In the genomic region with DNA sequence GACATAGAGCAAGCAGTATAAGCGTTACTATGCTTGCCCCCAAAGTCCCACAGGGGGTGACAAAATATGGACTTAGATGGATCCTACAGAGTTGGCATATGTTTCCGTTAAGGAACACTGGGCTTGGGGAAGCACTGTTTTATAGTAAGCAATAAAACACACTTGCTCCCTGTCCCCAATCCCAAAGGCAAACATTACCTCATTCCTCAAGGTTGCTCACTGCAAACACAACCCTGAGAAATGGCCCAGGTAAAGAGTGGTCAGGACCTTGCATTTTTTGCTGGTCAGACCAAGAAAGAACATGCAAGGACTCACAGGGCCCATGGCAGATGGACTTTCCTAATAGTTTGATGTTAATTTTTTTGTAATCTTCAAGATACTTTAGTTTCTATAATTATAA, we compare ENCODE assay signal across 20 cellular contexts. TPM values are rescaled to one million over a fixed set of nuclear protein-coding genes. Genes with fewer than 3 reads are reported as not detected.
DNase-seq lines count a peak whose midpoint lies in the region; ATAC-seq, FAIRE-seq and TF ChIP-seq lines count a peak whose summit lies in the region.
"Had no signal": no experiment of that assay in that cellular context is flagged by ENCODE, and none has a peak within 500 bp of the region (broad histone marks: within the 10 kb centered on the region; RNA-seq: fewer than 3 reads in every experiment).

No MANE protein-coding gene starts in this region.

- H3K27ac ChIP-seq in pancreas (peak overlapping the region; percentile 51 to 75 (median 62)), MM.1S (ENCODE audit: low read length) (no peak overlapping the region)
- H3K27ac ChIP-seq: HL-60, PC-9, SJSA1 had no signal

- H3K79me2 ChIP-seq in MM.1S (ENCODE audit: low read length) = no peaks in the 10 kb centered on the region

- FAIRE-seq in pancreas (lab: Jason Lieb, UNC) = no peak
- FAIRE-seq: D721Med, HTR-8/SVneo had no signal

- H4K20me1 ChIP-seq in MM.1S (ENCODE audit: insufficient read depth, low read length) = no peaks in the 10 kb centered on the region

- no peak overlapping the region for H3K4me2 ChIP-seq in MM.1S (ENCODE audit: low read depth, low read length)
- H3K4me2 ChIP-seq: PC-9 had no signal

- H3K27me3 ChIP-seq in pancreas (no peaks in the 10 kb centered on the region), MM.1S (replicated peaks; ENCODE audit: insufficient read depth, low read length) (no peaks in the 10 kb centered on the region)
- H3K27me3 ChIP-seq: SJSA1 had no signal

- ATAC-seq in left colon (peak; percentile 96), pancreas (peak; percentile 95 to 96 (median 96))

- no peak overlapping the region for H3K9ac ChIP-seq in MM.1S (ENCODE audit: low read length)

- DNase-seq in HT-29 (ENCODE audit: low spot score) (peak; percentile 38), LNCaP clone FGC (ENCODE audit: low read depth) (peak; percentile 87), left colon (no peak), pancreas (peak in 3 of 6 donors; percentile 49 to 69 (median 57)), MM.1S (no peak), NCI-H1105 treated with DMSO at 0.1 percent for 48 hours (lab: John Stamatoyannopoulos, UW) (no peak), T-helper 1 cell (no peak)
- DNase-seq: ACHN; CD8-positive, alpha-beta memory T cell; GDM1; MV-4-11; NCI-H1417 treated with DMSO at 0.1 percent for 48 hours; NCI-H187 treated with DMSO at 0.1 percent for 48 hours; NCI-H2227 treated with DMSO at 0.1 percent for 48 hours; PC-9 had no signal

- H3K4me3 ChIP-seq in LNCaP clone FGC (ENCODE audit: low read depth, low read length) (no peak overlapping the region), pancreas (no peak overlapping the region), MM.1S (ENCODE audit: low read length) (no peak overlapping the region)
- H3K4me3 ChIP-seq: HAP-1, PC-9, SJSA1 had no signal

- H2AFZ ChIP-seq in MM.1S (ENCODE audit: low read length) = no peak overlapping the region
- H2AFZ ChIP-seq: PC-9 had no signal

- H3K9me3 ChIP-seq in pancreas (no peaks in the 10 kb centered on the region), MM.1S (replicated peaks; ENCODE audit: insufficient read depth, low read length) (no peaks in the 10 kb centered on the region)
- H3K9me3 ChIP-seq: HAP-1, SJSA1 had no signal

- no peak for TF ChIP-seq CTCF in LNCaP clone FGC (IDR thresholded peaks at IDR 0.05; ENCODE audit: control insufficient read depth, extremely low read depth, insufficient read depth)
- no peak for TF ChIP-seq CTCF in pancreas (IDR thresholded peaks at IDR 0.05)
- TF ChIP-seq CTCF in MM.1S (IDR thresholded peaks at IDR 0.05; ENCODE audit: low read length) = no peak

- H3F3A ChIP-seq in MM.1S (ENCODE audit: insufficient read depth, low read length) = no peaks in the 10 kb centered on the region

- H3K36me3 ChIP-seq in pancreas (no peaks in the 10 kb centered on the region), MM.1S (replicated peaks; ENCODE audit: insufficient read depth, low read length) (no peaks in the 10 kb centered on the region)

- no peaks in the 10 kb centered on the region for H3K9me2 ChIP-seq in MM.1S (replicated peaks; ENCODE audit: insufficient read depth, low read length)

- whole genome bisulfite sequencing in pancreas, 2 donors = 35 to 36% methylated on average over 2 of the region's 2 CpGs

- intact Hi-C loops in left colon (cut with DNase I, micrococcal nuclease) (no loop called here), pancreas (cut with DNase I) (no loop called here)

- H3K4me1 ChIP-seq in pancreas (peaks cover 7 to 26% (median 10%) of the 10 kb centered on the region in 3 donors), MM.1S (ENCODE audit: low read length) (no peaks in the 10 kb centered on the region)
- H3K4me1 ChIP-seq: SJSA1 had no signal

RNA-seq across cellular contexts. Expression of gene UGGT2, which starts 32.3 kb away (rescaled TPM):
- total RNA-seq in HT-29 (2014; rRNA removed; shearing (Covaris generic)) = 43.4 and 51.5 TPM in 2 replicates
- total RNA-seq in left colon (10 to 100 TPM; 17.2 to 19.2 TPM), pancreas (10 to 100 TPM; 14.3 to 17.9 (median 17.5) TPM)
- polyA plus RNA-seq in pancreas = 10 to 100 TPM in 1 of 2 donors, 1 to 10 TPM in 1; 7.2 to 14.0 TPM
- polyA plus RNA-seq: CD8-positive, alpha-beta memory T cell had no signal

Comparison
In these comparisons a context has a peak if more than half of its experiments do, and no peak if none do; other contexts are left out.
1. DNase-seq: peak in HT-29 (single experiment) and LNCaP clone FGC (single experiment); none in left colon (0 of 2), MM.1S (single experiment), NCI-H1105 treated with DMSO at 0.1 percent for 48 hours (single experiment) and T-helper 1 cell (0 of 5).